ENCODE assay signal across 21 cellular contexts in the genomic region with DNA sequence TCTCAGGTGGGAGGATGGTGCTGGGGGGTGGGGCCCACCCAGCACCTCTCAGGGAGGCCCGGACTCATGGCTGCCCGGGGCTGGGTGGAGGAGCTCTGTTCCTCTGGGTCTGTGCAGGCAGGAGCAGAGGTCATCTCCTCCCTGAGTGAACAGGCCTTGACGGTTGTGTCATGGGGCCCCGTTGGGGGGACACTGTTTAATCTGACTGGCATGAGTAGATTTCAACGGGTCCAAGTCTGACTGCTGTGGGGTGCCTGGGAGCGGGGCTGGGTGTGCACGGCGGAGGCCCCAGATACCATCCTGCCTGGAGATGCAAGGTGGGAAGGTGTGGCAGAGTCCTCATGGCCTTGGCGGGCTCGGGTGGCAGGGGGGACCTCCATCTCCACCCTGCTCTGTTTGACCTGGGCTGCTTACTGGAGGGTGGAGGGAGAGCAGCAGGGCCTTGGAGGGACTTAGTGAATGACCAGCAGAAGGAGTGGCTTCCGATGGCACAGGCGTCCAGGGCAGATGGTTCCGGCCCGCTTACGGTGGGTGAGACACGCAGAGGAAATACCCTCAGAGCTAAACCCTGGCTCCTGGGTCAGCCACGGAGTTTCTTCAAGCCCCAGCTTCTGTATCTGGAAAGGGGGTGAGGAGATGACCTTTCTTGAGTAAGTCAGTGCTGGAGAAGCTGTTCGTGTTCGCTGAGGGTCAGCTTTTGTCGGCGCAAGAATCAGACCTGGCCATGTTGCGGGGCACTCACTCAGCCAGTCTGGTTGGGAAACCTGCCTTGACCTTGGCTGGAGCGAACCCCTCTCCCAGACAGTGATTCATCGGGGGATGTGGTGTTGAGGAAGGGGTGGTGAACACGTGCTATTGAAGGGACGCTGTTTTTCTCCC. TPM values are rescaled to one million over a fixed set of nuclear protein-coding genes. Genes with fewer than 3 reads are reported as not detected.
A peak's percentile ranks its signal among the peaks of the same experiment; 100 is the strongest.
DNase-seq lines count a peak whose midpoint lies in the region; ATAC-seq, FAIRE-seq and TF ChIP-seq lines count a peak whose summit lies in the region.
"Had no signal": no experiment of that assay in that cellular context is flagged by ENCODE, and none has a peak within 500 bp of the region (broad histone marks: within the 10 kb centered on the region; RNA-seq: fewer than 3 reads in every experiment).

No MANE protein-coding gene starts in this region.

- ATAC-seq in natural killer cell treated with Interleukin-12 subunit alpha and Interleukin-12 subunit beta and Interleukin-15 and Interleukin-18, amount 100 ng/mL, for 72 hours, result peak in 1 of 2 donors; percentile 43
- no peak for ATAC-seq in natural killer cell
- no peak for ATAC-seq in HG02588 (IDR thresholded peaks at IDR 0.05; ENCODE audit: unreplicated experiment)
- no peak for ATAC-seq in GM19455 (IDR thresholded peaks at IDR 0.05; ENCODE audit: unreplicated experiment)

- no peaks in the 10 kb centered on the region for H3F3A ChIP-seq in MM.1S (ENCODE audit: insufficient read depth, low read length)

- no peak overlapping the region for H3K4me3 Mint-ChIP-seq in natural killer cell treated with Interleukin-12 subunit alpha and Interleukin-12 subunit beta and Interleukin-15 and Interleukin-18, amount 100 ng/mL, for 72 hours
- H3K4me3 Mint-ChIP-seq in natural killer cell, result no peak overlapping the region
- H3K4me3 Mint-ChIP-seq in endodermal cell, result no peak overlapping the region
- H3K4me3 Mint-ChIP-seq: HFFc6 had no signal

- TF ChIP-seq CTCF in natural killer cell (IDR thresholded peaks at IDR 0.05), result no peak
- TF ChIP-seq CTCF in endodermal cell (conservative IDR thresholded peaks at IDR 0.05), result no peak
- TF ChIP-seq CTCF in osteoblast (IDR thresholded peaks at IDR 0.05; ENCODE audit: extremely low read depth, low read depth, low read length), result no peak
- TF ChIP-seq CTCF in MM.1S (IDR thresholded peaks at IDR 0.05; ENCODE audit: low read length), result no peak

- H3K36me3 Mint-ChIP-seq in natural killer cell treated with Interleukin-12 subunit alpha and Interleukin-12 subunit beta and Interleukin-15 and Interleukin-18, amount 100 ng/mL, for 72 hours, result no peaks in the 10 kb centered on the region
- H3K36me3 Mint-ChIP-seq in natural killer cell, result no peaks in the 10 kb centered on the region
- H3K36me3 Mint-ChIP-seq in endodermal cell (ENCODE audit: low read depth), result no peaks in the 10 kb centered on the region

- no peak overlapping the region for H3K27ac Mint-ChIP-seq in natural killer cell treated with Interleukin-12 subunit alpha and Interleukin-12 subunit beta and Interleukin-15 and Interleukin-18, amount 100 ng/mL, for 72 hours
- H3K27ac Mint-ChIP-seq in natural killer cell (no peak overlapping the region), endodermal cell (no peak overlapping the region)
- H3K27ac Mint-ChIP-seq: HFFc6 had no signal

- no peaks in the 10 kb centered on the region for H3K79me2 ChIP-seq in osteoblast (ENCODE audit: insufficient read depth, low read length)
- H3K79me2 ChIP-seq in MM.1S (ENCODE audit: low read length), result no peaks in the 10 kb centered on the region

- no peaks in the 10 kb centered on the region for H3K4me1 ChIP-seq in endodermal cell (ENCODE audit: control insufficient read depth, insufficient read depth, low read length)
- H3K4me1 ChIP-seq in osteoblast (ENCODE audit: insufficient read depth, low read length), result no peaks in the 10 kb centered on the region
- no peaks in the 10 kb centered on the region for H3K4me1 ChIP-seq in MM.1S (ENCODE audit: low read length)

- H3K27me3 ChIP-seq in endodermal cell (ENCODE audit: control insufficient read depth, insufficient read depth, low read length, poor library complexity, severe bottlenecking) (no peaks in the 10 kb centered on the region), osteoblast (ENCODE audit: insufficient read depth, low read length) (peaks cover 21% of the 10 kb centered on the region), MM.1S (replicated peaks; ENCODE audit: insufficient read depth, low read length) (peaks cover 96% of the 10 kb centered on the region)

- H3K9me2 ChIP-seq in MM.1S (replicated peaks; ENCODE audit: insufficient read depth, low read length), result no peaks in the 10 kb centered on the region

- H3K9me3 Mint-ChIP-seq in natural killer cell treated with Interleukin-12 subunit alpha and Interleukin-12 subunit beta and Interleukin-15 and Interleukin-18, amount 100 ng/mL, for 72 hours, result no peaks in the 10 kb centered on the region
- H3K9me3 Mint-ChIP-seq in natural killer cell, result no peaks in the 10 kb centered on the region
- peaks cover 3% of the 10 kb centered on the region for H3K9me3 Mint-ChIP-seq in endodermal cell

- WGBS in endodermal cell (ENCODE audit: insufficient coverage in 1 of 2, insufficient read length in 1 of 2), 2 experiments, result 94 to 98% methylated on average over 13 to 26 of the region's 26 CpGs

- H3K9ac ChIP-seq in endodermal cell (ENCODE audit: extremely low read depth, low read length, poor library complexity, severe bottlenecking) (no peak overlapping the region), MM.1S (ENCODE audit: low read length) (no peak overlapping the region)

- no peak overlapping the region for H2AFZ ChIP-seq in osteoblast (ENCODE audit: low read length)
- no peak overlapping the region for H2AFZ ChIP-seq in MM.1S (ENCODE audit: low read length)
- H2AFZ ChIP-seq: PC-9 had no signal

- H3K27ac ChIP-seq in endodermal cell (ENCODE audit: low read depth, low read length) (no peak overlapping the region), osteoblast (ENCODE audit: low read depth, low read length) (no peak overlapping the region), MM.1S (ENCODE audit: low read length) (no peak overlapping the region)
- H3K27ac ChIP-seq: PC-9 had no signal

- H3K4me2 ChIP-seq in osteoblast (ENCODE audit: insufficient read depth, low read length) (no peak overlapping the region), MM.1S (ENCODE audit: low read depth, low read length) (no peak overlapping the region)
- H3K4me2 ChIP-seq: PC-9 had no signal

- H3K9me3 ChIP-seq in endodermal cell (ENCODE audit: control insufficient read depth, low read length) (no peaks in the 10 kb centered on the region), osteoblast (ENCODE audit: low read depth, low read length) (no peaks in the 10 kb centered on the region), MM.1S (replicated peaks; ENCODE audit: insufficient read depth, low read length) (no peaks in the 10 kb centered on the region)

- H3K4me1 Mint-ChIP-seq in natural killer cell treated with Interleukin-12 subunit alpha and Interleukin-12 subunit beta and Interleukin-15 and Interleukin-18, amount 100 ng/mL, for 72 hours (ENCODE audit: low read depth in 2 of 2), result no peaks in the 10 kb centered on the region
- H3K4me1 Mint-ChIP-seq in natural killer cell (no peaks in the 10 kb centered on the region), endodermal cell (no peaks in the 10 kb centered on the region)

- no peak overlapping the region for H3K4me3 ChIP-seq in endodermal cell (ENCODE audit: low read length)
- H3K4me3 ChIP-seq in osteoblast (ENCODE audit: insufficient read depth, low read length), result no peak overlapping the region
- H3K4me3 ChIP-seq in MM.1S (ENCODE audit: low read length), result no peak overlapping the region
- H3K4me3 ChIP-seq: PC-9 had no signal

- no peak for FAIRE-seq in HTR-8/SVneo (lab: Jason Lieb, UNC)
- FAIRE-seq: GM12892 had no signal

- intact Hi-C loops in natural killer cell (cut with micrococcal nuclease), result no loop called here

- peaks cover 0 to 6% of the 10 kb centered on the region in 2 donors for H3K27me3 Mint-ChIP-seq in natural killer cell treated with Interleukin-12 subunit alpha and Interleukin-12 subunit beta and Interleukin-15 and Interleukin-18, amount 100 ng/mL, for 72 hours
- peaks cover 0 to 8% of the 10 kb centered on the region in 2 donors for H3K27me3 Mint-ChIP-seq in natural killer cell (ENCODE audit: low read depth in 2 of 2)
- no peaks in the 10 kb centered on the region for H3K27me3 Mint-ChIP-seq in endodermal cell (ENCODE audit: insufficient read depth)

- peak; percentile 48 for DNase-seq in natural killer cell treated with Interleukin-12 subunit alpha and Interleukin-12 subunit beta and Interleukin-15 and Interleukin-18, amount 100 ng/mL, for 72 hours (ENCODE audit: low spot score)
- DNase-seq in natural killer cell (no peak), endodermal cell (peak; percentile 33), osteoblast (ENCODE audit: insufficient read length, low spot score, missing footprints) (peak; percentile 30), MM.1S (no peak), HTR-8/SVneo (ENCODE audit: insufficient read length, low spot score) (no peak)
- DNase-seq: ACHN, COR-L47, HFFc6, NCI-H1417 treated with DMSO at 0.1 percent for 48 hours, NCI-H2029, NCI-H2171, NCI-H510A treated with DMSO at 0.1 percent for 48 hours, NCI-H82, PC-9 had no signal

- H3K36me3 ChIP-seq in endodermal cell (ENCODE audit: control insufficient read depth, insufficient read depth, low read length), result no peaks in the 10 kb centered on the region
- H3K36me3 ChIP-seq in osteoblast (ENCODE audit: insufficient read depth, low read length), result no peaks in the 10 kb centered on the region
- H3K36me3 ChIP-seq in MM.1S (replicated peaks; ENCODE audit: insufficient read depth, low read length), result no peaks in the 10 kb centered on the region

- no peaks in the 10 kb centered on the region for H4K20me1 ChIP-seq in osteoblast (ENCODE audit: insufficient read depth, low read length)
- H4K20me1 ChIP-seq in MM.1S (ENCODE audit: insufficient read depth, low read length), result no peaks in the 10 kb centered on the region

RNA-seq across cellular contexts. Expression of a gene that starts 48.8 kb away (rescaled TPM):
- total RNA-seq in natural killer cell treated with Interleukin-12 subunit alpha and Interleukin-12 subunit beta and Interleukin-15 and Interleukin-18, amount 100 ng/mL, for 72 hours, result under 1 TPM in 1 of 2 donors, not detected in 1; 0.89 TPM
- under 1 TPM; 0.23 to 0.42 (median 0.40) TPM for total RNA-seq in natural killer cell
- under 1 TPM; 0.20 to 0.64 TPM for total RNA-seq in endodermal cell
- 0.18 TPM for polyA plus RNA-seq in endodermal cell (2013, experiment 1 of 2)
- polyA plus RNA-seq in endodermal cell (2013, experiment 2 of 2), result not detected
- total RNA-seq in osteoblast, result under 0.01 and 0.29 TPM in 2 replicates
- total RNA-seq: Daoy, H4, HFFc6, LHCN-M2 had no signal

Comparison
In these comparisons a context has a peak if more than half of its experiments do, and no peak if none do; other contexts are left out.
1. DNase-seq: peak in natural killer cell treated with Interleukin-12 subunit alpha and Interleukin-12 subunit beta and Interleukin-15 and Interleukin-18, amount 100 ng/mL, for 72 hours (single experiment), endodermal cell (single experiment) and osteoblast (single experiment); none in natural killer cell (single experiment), MM.1S (single experiment) and HTR-8/SVneo (single experiment).